12 cellular contexts compared by ENCODE assay signal in the genomic region with DNA sequence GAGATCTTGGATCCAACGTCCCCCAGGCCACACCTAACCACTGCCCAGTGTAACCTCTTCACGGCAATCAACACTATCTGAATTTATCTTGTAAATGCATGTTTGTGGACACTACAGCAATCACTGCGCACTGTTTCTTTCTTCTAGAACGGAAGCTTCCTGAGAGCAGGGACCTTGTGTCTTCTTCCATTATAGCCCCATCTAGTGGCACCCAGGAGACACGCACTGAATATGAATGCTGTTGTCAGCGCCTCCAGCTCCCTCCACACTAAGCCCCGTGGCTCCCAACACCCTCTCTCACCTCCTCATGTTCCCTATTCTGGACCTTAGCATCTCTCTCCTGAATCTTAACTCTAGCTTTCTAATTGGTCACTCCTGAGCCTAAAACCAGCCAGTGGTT.
DNase-seq lines count a peak whose midpoint lies in the region; TF ChIP-seq lines count a peak whose summit lies in the region.
"Had no signal": no experiment of that assay in that cellular context is flagged by ENCODE, and none has a peak within 500 bp of the region (broad histone marks: within the 10 kb centered on the region; RNA-seq: fewer than 3 reads in every experiment).

No MANE protein-coding gene starts in this region.

- TF ChIP-seq CTCF in MM.1S (IDR thresholded peaks at IDR 0.05; ENCODE audit: low read length) (peak; percentile 50), parathyroid adenoma (IDR thresholded peaks at IDR 0.05) (peak; percentile 11)

- H2AFZ ChIP-seq in MM.1S (ENCODE audit: low read length) = no peak overlapping the region
- no peak overlapping the region for H2AFZ ChIP-seq in parathyroid adenoma

- H4K20me1 ChIP-seq in MM.1S (ENCODE audit: insufficient read depth, low read length) = no peaks in the 10 kb centered on the region

- H3K79me2 ChIP-seq in MM.1S (ENCODE audit: low read length) (no peaks in the 10 kb centered on the region), parathyroid adenoma (no peaks in the 10 kb centered on the region)

- no peaks in the 10 kb centered on the region for H3F3A ChIP-seq in MM.1S (ENCODE audit: insufficient read depth, low read length)

- no peak overlapping the region for H3K9ac ChIP-seq in MM.1S (ENCODE audit: low read length)
- H3K9ac ChIP-seq in parathyroid adenoma = no peak overlapping the region
- H3K9ac ChIP-seq: BLaER1 treated with 17β-estradiol and CSF1 and Interleukin-3, amounts not matched to agents 10 nM and 100 nM had no signal

- H3K4me1 ChIP-seq in MM.1S (ENCODE audit: low read length) (no peaks in the 10 kb centered on the region), ectodermal cell (ENCODE audit: control insufficient read depth, insufficient read depth, low read length) (peaks cover 6% of the 10 kb centered on the region), parathyroid adenoma (no peaks in the 10 kb centered on the region)

- no peaks in the 10 kb centered on the region for H3K9me3 ChIP-seq in MM.1S (replicated peaks; ENCODE audit: insufficient read depth, low read length)
- no peaks in the 10 kb centered on the region for H3K9me3 ChIP-seq in ectodermal cell (ENCODE audit: control insufficient read depth, low read length)
- H3K9me3 ChIP-seq in parathyroid adenoma (ENCODE audit: control insufficient read depth, low read length) = no peaks in the 10 kb centered on the region
- H3K9me3 ChIP-seq: BLaER1 treated with 17β-estradiol and CSF1 and Interleukin-3, amounts not matched to agents 10 nM and 100 nM had no signal

- H3K4me2 ChIP-seq in MM.1S (ENCODE audit: low read depth, low read length) (no peak overlapping the region), parathyroid adenoma (ENCODE audit: low read length) (no peak overlapping the region)
- H3K4me2 ChIP-seq: BLaER1 treated with 17β-estradiol and CSF1 and Interleukin-3, amounts not matched to agents 10 nM and 100 nM had no signal

- H3K36me3 Mint-ChIP-seq in T-helper 2 cell treated with Interferon-gamma antibody and Interleukin-4, amounts not matched to agents 5 μg/mL and 100 μg/mL, for 36 hours (ENCODE audit: low read depth) = peaks cover 2% of the 10 kb centered on the region

- DNase-seq in NCI-H748 (lab: John Stamatoyannopoulos, UW; ENCODE audit: unreplicated experiment) = peak; percentile 29
- DNase-seq in NCI-H748 treated with DMSO at 0.1 percent for 48 hours (lab: John Stamatoyannopoulos, UW) = no peak
- DNase-seq in MM.1S = no peak
- no peak for DNase-seq in central memory CD4-positive, alpha-beta T cell
- DNase-seq in T-helper 2 cell treated with Interferon-gamma antibody and Interleukin-4, amounts not matched to agents 5 μg/mL and 100 μg/mL, for 36 hours (ENCODE audit: low spot score) = no peak
- no peak for DNase-seq in T1000 (lab: John Stamatoyannopoulos, UW)
- DNase-seq: activated CD4-positive, alpha-beta T cell treated with anti-CD3 and anti-CD28 coated beads, Interleukin-2, amount 10 ng/mL, durations not matched to agents 24 days and 14 days; NCI-H187 treated with DMSO at 0.1 percent for 48 hours; posterior cingulate gyrus had no signal

- no peak overlapping the region for H3K27ac ChIP-seq in MM.1S (ENCODE audit: low read length)
- peak overlapping the region; percentile 68 for H3K27ac ChIP-seq in ectodermal cell (ENCODE audit: insufficient read depth, low read depth, low read length, poor library complexity, severe bottlenecking)
- H3K27ac ChIP-seq in parathyroid adenoma = no peak overlapping the region
- H3K27ac ChIP-seq: BLaER1 treated with 17β-estradiol and CSF1 and Interleukin-3, amounts not matched to agents 10 nM and 100 nM had no signal

- H3K36me3 ChIP-seq in MM.1S (replicated peaks; ENCODE audit: insufficient read depth, low read length) (no peaks in the 10 kb centered on the region), ectodermal cell (ENCODE audit: control insufficient read depth, insufficient read depth, low read length) (no peaks in the 10 kb centered on the region), parathyroid adenoma (ENCODE audit: control insufficient read depth, insufficient read depth, low read length) (no peaks in the 10 kb centered on the region)

- no peak overlapping the region for H3K4me3 ChIP-seq in MM.1S (ENCODE audit: low read length)
- no peak overlapping the region for H3K4me3 ChIP-seq in ectodermal cell (ENCODE audit: insufficient read depth, low read depth, low read length)
- no peak overlapping the region for H3K4me3 ChIP-seq in parathyroid adenoma (ENCODE audit: low read depth, low read length)
- H3K4me3 ChIP-seq: BLaER1 treated with 17β-estradiol and CSF1 and Interleukin-3, amounts not matched to agents 10 nM and 100 nM had no signal

- no peaks in the 10 kb centered on the region for H3K27me3 Mint-ChIP-seq in T-helper 2 cell treated with Interferon-gamma antibody and Interleukin-4, amounts not matched to agents 5 μg/mL and 100 μg/mL, for 36 hours (ENCODE audit: low read depth)
- H3K27me3 Mint-ChIP-seq: activated CD4-positive, alpha-beta T cell treated with anti-CD3 and anti-CD28 coated beads, Interleukin-2, amount 10 ng/mL, durations not matched to agents 24 days and 14 days had no signal

- H3K4me3 Mint-ChIP-seq in T-helper 2 cell treated with Interferon-gamma antibody and Interleukin-4, amounts not matched to agents 5 μg/mL and 100 μg/mL, for 36 hours = no peak overlapping the region
- H3K4me3 Mint-ChIP-seq: activated CD4-positive, alpha-beta T cell treated with anti-CD3 and anti-CD28 coated beads, Interleukin-2, amount 10 ng/mL, durations not matched to agents 24 days and 14 days had no signal

- H3K27ac Mint-ChIP-seq in T-helper 2 cell treated with Interferon-gamma antibody and Interleukin-4, amounts not matched to agents 5 μg/mL and 100 μg/mL, for 36 hours = no peak overlapping the region
- H3K27ac Mint-ChIP-seq: activated CD4-positive, alpha-beta T cell treated with anti-CD3 and anti-CD28 coated beads, Interleukin-2, amount 10 ng/mL, durations not matched to agents 24 days and 14 days had no signal

- H3K9me3 Mint-ChIP-seq in T-helper 2 cell treated with Interferon-gamma antibody and Interleukin-4, amounts not matched to agents 5 μg/mL and 100 μg/mL, for 36 hours = no peaks in the 10 kb centered on the region
- H3K9me3 Mint-ChIP-seq: activated CD4-positive, alpha-beta T cell treated with anti-CD3 and anti-CD28 coated beads, Interleukin-2, amount 10 ng/mL, durations not matched to agents 24 days and 14 days had no signal

- WGBS in ectodermal cell, 2 experiments = 85 to 92% methylated on average over 7 of the region's 7 CpGs

- H3K9me2 ChIP-seq in MM.1S (replicated peaks; ENCODE audit: insufficient read depth, low read length) = no peaks in the 10 kb centered on the region

- H3K27me3 ChIP-seq in MM.1S (replicated peaks; ENCODE audit: insufficient read depth, low read length) = no peaks in the 10 kb centered on the region
- H3K27me3 ChIP-seq in ectodermal cell (ENCODE audit: control insufficient read depth, insufficient read depth, low read length, poor library complexity, severe bottlenecking) = no peaks in the 10 kb centered on the region
- no peaks in the 10 kb centered on the region for H3K27me3 ChIP-seq in parathyroid adenoma (ENCODE audit: control insufficient read depth, insufficient read depth, low read length)
- H3K27me3 ChIP-seq: BLaER1 treated with 17β-estradiol and CSF1 and Interleukin-3, amounts not matched to agents 10 nM and 100 nM had no signal

- peaks cover 10% of the 10 kb centered on the region for H3K4me1 Mint-ChIP-seq in T-helper 2 cell treated with Interferon-gamma antibody and Interleukin-4, amounts not matched to agents 5 μg/mL and 100 μg/mL, for 36 hours (ENCODE audit: low read depth)
